Comparison of ENCODE assay signal across 29 cellular contexts in the genomic region with DNA sequence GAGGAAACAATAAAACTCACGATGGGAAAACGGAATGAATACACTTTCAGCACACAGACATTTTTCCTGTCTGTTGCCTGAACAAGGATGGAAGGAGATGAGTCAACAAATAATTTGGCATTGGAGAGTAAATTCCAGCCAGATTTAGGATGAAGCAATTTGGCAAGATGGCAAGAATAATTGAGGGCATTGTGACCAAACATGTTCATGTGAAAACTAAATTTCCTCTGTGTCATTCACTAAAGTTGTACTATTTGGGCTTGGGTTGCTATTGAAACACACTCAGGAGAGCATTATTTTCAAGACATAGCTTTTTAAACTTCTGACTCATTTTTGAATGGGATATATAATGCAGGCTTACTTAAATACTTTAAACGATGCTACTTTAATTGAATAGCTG.
A peak's percentile ranks its signal among the peaks of the same experiment; 100 is the strongest.
DNase-seq lines count a peak whose midpoint lies in the region; ATAC-seq, FAIRE-seq and TF ChIP-seq lines count a peak whose summit lies in the region.
"Had no signal": no experiment of that assay in that cellular context is flagged by ENCODE, and none has a peak within 500 bp of the region (broad histone marks: within the 10 kb centered on the region; RNA-seq: fewer than 3 reads in every experiment).

No MANE protein-coding gene starts in this region.

- H3K27me3 ChIP-seq in bronchial epithelial cell (ENCODE audit: control insufficient read depth, insufficient read depth, low read length) (no peaks in the 10 kb centered on the region), foreskin keratinocyte (no peaks in the 10 kb centered on the region), small intestine (ENCODE audit: control insufficient read depth in 2 of 2, insufficient read depth in 2 of 2, low read length in 2 of 2) (no peaks in the 10 kb centered on the region)
- H3K27me3 ChIP-seq: adrenal gland, gastroesophageal sphincter, uterus had no signal

- DNase-seq in Ammon's horn (ENCODE audit: low spot score) = peak; percentile 3
- peak; percentile 56 for DNase-seq in M059J (ENCODE audit: low read depth)
- peak; percentile 23 for DNase-seq in bronchial epithelial cell (ENCODE audit: low read depth)
- DNase-seq in foreskin keratinocyte = peak; percentile 84 to 89
- DNase-seq in hepatic stellate cell (ENCODE audit: low spot score) = no peak
- no peak for DNase-seq in small intestine
- DNase-seq: ACHN; activated CD4-positive, alpha-beta T cell treated with anti-CD3 and anti-CD28 coated beads for 36 hours; activated CD8-positive, alpha-beta memory T cell treated with anti-CD3 and anti-CD28 coated beads for 24 hours; activated naive CD4-positive, alpha-beta T cell treated with Interleukin-2 at 50 U/mL for 16 hours; activated T-cell treated with anti-CD3 and anti-CD28 coated beads, Interleukin-2, amount 50 U/mL, for 4 hours; adrenal gland; C1 segment of cervical spinal cord; Calu3; dermis blood vessel endothelial cell; left ventricle myocardium inferior; naive thymus-derived CD8-positive, alpha-beta T cell; NCI-H1417 treated with DMSO at 0.1 percent for 48 hours; NCI-H2107; NCI-H524; retina; stimulated activated CD4-positive, alpha-beta T cell treated with anti-CD3 and anti-CD28 coated beads, Interleukin-4, amount 100 ng/mL, for 24 hours; stimulated activated naive B cell treated with anti-CD40 and anti-IgM and Interleukin-4, amounts not matched to agents 10 μg/mL and 1 μg/mL and 100 μg/mL, for 72 hours; T-helper 17 cell; uterus had no signal

- WGBS in small intestine, 3 donors = 47 to 56% (median 53%) methylated on average over 3 of the region's 3 CpGs

- H3K4me3 ChIP-seq in bronchial epithelial cell (ENCODE audit: low read depth, low read length) (no peak overlapping the region), small intestine (ENCODE audit: low read depth in 1 of 2, low read length in 2 of 2) (no peak overlapping the region)
- H3K4me3 ChIP-seq: adrenal gland, gastroesophageal sphincter, left ventricle myocardium inferior, uterus had no signal

- H3K4me1 ChIP-seq in foreskin keratinocyte (peaks cover 8% of the 10 kb centered on the region), small intestine (ENCODE audit: control insufficient read depth in 2 of 2, insufficient read depth in 1 of 2, low read depth in 1 of 2, low read length in 1 of 2) (no peaks in the 10 kb centered on the region)
- H3K4me1 ChIP-seq: adrenal gland, gastroesophageal sphincter, left ventricle myocardium inferior, uterus had no signal

- H3K36me3 ChIP-seq in bronchial epithelial cell (ENCODE audit: control insufficient read depth, insufficient read depth, low read length) (no peaks in the 10 kb centered on the region), small intestine (ENCODE audit: control insufficient read depth in 2 of 2, insufficient read depth in 2 of 2, low read length in 2 of 2) (no peaks in the 10 kb centered on the region)
- H3K36me3 ChIP-seq: adrenal gland, gastroesophageal sphincter, left ventricle myocardium inferior, uterus had no signal

- ATAC-seq in foreskin keratinocyte = peak; percentile 90
- no peak for ATAC-seq in HG02852 (IDR thresholded peaks at IDR 0.05; ENCODE audit: unreplicated experiment)
- ATAC-seq in GM21381 (IDR thresholded peaks at IDR 0.05; ENCODE audit: unreplicated experiment) = no peak
- ATAC-seq: activated CD4-positive, alpha-beta T cell treated with anti-CD3 and anti-CD28 coated beads for 36 hours; activated T-cell treated with anti-CD3 and anti-CD28 coated beads, Interleukin-2, amount 50 U/mL, for 4 hours; gastroesophageal sphincter; naive thymus-derived CD8-positive, alpha-beta T cell; Panc1; stimulated activated naive B cell treated with anti-CD40 and anti-IgM and Interleukin-4, amounts not matched to agents 10 μg/mL and 1 μg/mL and 100 μg/mL, for 72 hours; T-helper 17 cell had no signal

- no peaks in the 10 kb centered on the region for H3K9me3 ChIP-seq in small intestine (ENCODE audit: control insufficient read depth, low read depth)
- H3K9me3 ChIP-seq: adrenal gland, gastroesophageal sphincter, left ventricle myocardium inferior, uterus had no signal

- TF ChIP-seq CTCF in bronchial epithelial cell (IDR thresholded peaks at IDR 0.05; ENCODE audit: insufficient read depth, low read length, severe bottlenecking) (no peak), foreskin keratinocyte (conservative IDR thresholded peaks at IDR 0.05) (no peak)

- FAIRE-seq in bronchial epithelial cell (lab: Jason Lieb, UNC) = no peak
- FAIRE-seq in small intestine (lab: Jason Lieb, UNC) = no peak

- H3K27ac ChIP-seq in foreskin keratinocyte (no peak overlapping the region), small intestine (ENCODE audit: low read depth in 1 of 2, low read length in 1 of 2) (no peak overlapping the region)
- H3K27ac ChIP-seq: adrenal gland, gastroesophageal sphincter, left ventricle myocardium inferior, uterus had no signal

Comparison
In these comparisons a context has a peak if more than half of its experiments do, and no peak if none do; other contexts are left out.
1. DNase-seq: peak in Ammon's horn (single experiment), M059J (single experiment), bronchial epithelial cell (single experiment) and foreskin keratinocyte (2 of 2); none in hepatic stellate cell (single experiment) and small intestine (single experiment).